In genomic region chr12:83335748-83336147, GRCh38 we compare ENCODE assay signal across 22 cellular contexts.
"Had no signal": no experiment of that assay in that cellular context is flagged by ENCODE, and none has a peak within 500 bp of the region (broad histone marks: within the 10 kb centered on the region; RNA-seq: fewer than 3 reads in every experiment).

No MANE protein-coding gene starts in this region.

- H3K36me3 ChIP-seq: colonic mucosa, esophagus muscularis mucosa, gastroesophageal sphincter, heart left ventricle, left lung, lower lobe of right lung had no signal

- H3K79me2 ChIP-seq: hepatocyte had no signal

- H3K27me3 ChIP-seq: colonic mucosa, dorsolateral prefrontal cortex, esophagus muscularis mucosa, foreskin keratinocyte, gastroesophageal sphincter, heart left ventricle, hepatocyte, left lung had no signal

- H3K9me3 ChIP-seq: colonic mucosa, esophagus muscularis mucosa, gastroesophageal sphincter, heart left ventricle, left lung, lower lobe of right lung had no signal

- DNase-seq: colonic mucosa; cortex of kidney; dorsolateral prefrontal cortex; effector CD4-positive, alpha-beta T cell; effector memory CD4-positive, alpha-beta T cell; foreskin keratinocyte; heart left ventricle; hypothalamus; immature natural killer cell; islet precursor cell; kidney glomerular epithelial cell; left ventricle myocardium superior; lower lobe of right lung; mesenchymal stem cell; midbrain had no signal

- H2AFZ ChIP-seq: hepatocyte had no signal

- FAIRE-seq: endothelial cell of umbilical vein, frontal cortex, kidney had no signal

- H3K4me1 ChIP-seq: colonic mucosa, esophagus muscularis mucosa, foreskin keratinocyte, gastroesophageal sphincter, heart left ventricle, left lung, lower lobe of right lung had no signal

- H3K4me3 ChIP-seq: colonic mucosa, dorsolateral prefrontal cortex, esophagus muscularis mucosa, gastroesophageal sphincter, heart left ventricle, hepatocyte, left lung, lower lobe of right lung had no signal

- ATAC-seq: foreskin keratinocyte, gastroesophageal sphincter, heart left ventricle, left lung, left ventricle myocardium superior, lower lobe of right lung had no signal

- H3K27ac ChIP-seq: colonic mucosa, dorsolateral prefrontal cortex, esophagus muscularis mucosa, foreskin keratinocyte, gastroesophageal sphincter, heart left ventricle, hepatocyte, left lung, lower lobe of right lung had no signal

- H3K4me2 ChIP-seq: hepatocyte had no signal
